Comparison of ENCODE assay signal across 1 cellular context in genomic region chr12:131434208-131435125, GRCh38.
TF ChIP-seq lines count a peak whose summit lies in the region.

No MANE protein-coding gene starts in this region.

TF ChIP-seq in K562, 482 proteins besides CTCF, POLR2A, EP300 and RAD21 (continued from another document and continues in another):
- no peak for TF ChIP-seq VEZF1 (CRISPR knock-in tag; IDR thresholded peaks at IDR 0.05)
- TF ChIP-seq THAP12 (CRISPR knock-in tag; IDR thresholded peaks at IDR 0.05) = no peak
- TF ChIP-seq MTF1 (CRISPR knock-in tag; IDR thresholded peaks at IDR 0.05; ENCODE audit: borderline replicate concordance) = no peak
- peak; percentile 75 for TF ChIP-seq PKNOX1 (IDR thresholded peaks at IDR 0.05)
- no peak for TF ChIP-seq SNRNP70 (optimal IDR thresholded peaks at IDR 0.05; ENCODE audit: low read depth, low read length)
- no peak for TF ChIP-seq ATF1 (CRISPR knock-in tag; IDR thresholded peaks at IDR 0.05)
- TF ChIP-seq ATF1 (tag; IDR thresholded peaks at IDR 0.05) = peak; percentile 68
- no peak for TF ChIP-seq STAG1 (CRISPR knock-in tag; IDR thresholded peaks at IDR 0.05; ENCODE audit: borderline replicate concordance)
- 0 out of 2 replicates have a peak, but pooled peaks have one; percentile 25 for TF ChIP-seq STAT5A (IDR thresholded peaks at IDR 0.05; ENCODE audit: borderline replicate concordance, low read length)
- no peak for TF ChIP-seq CEBPB (tag; IDR thresholded peaks at IDR 0.05)
- TF ChIP-seq NFRKB (IDR thresholded peaks at IDR 0.05; ENCODE audit: low read depth) = no peak
- TF ChIP-seq ETV5 (CRISPR knock-in tag; IDR thresholded peaks at IDR 0.05; ENCODE audit: low read depth) = peak; percentile 41
- TF ChIP-seq ZNF766 (CRISPR knock-in tag; conservative IDR thresholded peaks at IDR 0.05) = 0 out of 2 replicates have a peak, but pooled peaks have one; percentile 54
- no peak for TF ChIP-seq RBM25 (IDR thresholded peaks at IDR 0.05; ENCODE audit: low read depth, low read length, severe bottlenecking)
- TF ChIP-seq RBM22 (IDR thresholded peaks at IDR 0.05; ENCODE audit: low read depth, low read length, poor library complexity, severe bottlenecking) = no peak
- no peak for TF ChIP-seq GTF2E2 (tag; IDR thresholded peaks at IDR 0.05)
- TF ChIP-seq ZNF134 (CRISPR knock-in tag; conservative IDR thresholded peaks at IDR 0.05) = no peak
- TF ChIP-seq HBP1 (CRISPR knock-in tag; IDR thresholded peaks at IDR 0.05) = no peak
- TF ChIP-seq ZNF699 (CRISPR knock-in tag; IDR thresholded peaks at IDR 0.05; ENCODE audit: insufficient replicate concordance) = no peak
- peak; percentile 89 for TF ChIP-seq LEF1 (IDR thresholded peaks at IDR 0.05)
- TF ChIP-seq CREBBP (IDR thresholded peaks at IDR 0.05; ENCODE audit: low read depth, low read length) = no peak
- no peak for TF ChIP-seq NCOA4 (IDR thresholded peaks at IDR 0.05; ENCODE audit: partially characterized antibody)
- TF ChIP-seq ZBTB7A (IDR thresholded peaks at IDR 0.05; ENCODE audit: borderline replicate concordance, control insufficient read depth, low read depth, low read length) = no peak
- TF ChIP-seq HNRNPL (IDR thresholded peaks at IDR 0.05; ENCODE audit: low read depth, low read length) = no peak
- TF ChIP-seq ZNF347 (CRISPR knock-in tag; IDR thresholded peaks at IDR 0.05; ENCODE audit: low read depth) = no peak
- TF ChIP-seq FOXP4 (CRISPR knock-in tag; IDR thresholded peaks at IDR 0.05; ENCODE audit: borderline replicate concordance) = no peak
- no peak for TF ChIP-seq MEF2A (IDR thresholded peaks at IDR 0.05; ENCODE audit: control insufficient read depth, low read depth, low read length)
- no peak for TF ChIP-seq ZNF232 (CRISPR knock-in tag; IDR thresholded peaks at IDR 0.05)
- no peak for TF ChIP-seq CCAR2 (IDR thresholded peaks at IDR 0.05; ENCODE audit: low read depth, low read length)
- TF ChIP-seq MITF (IDR thresholded peaks at IDR 0.05) = no peak
- TF ChIP-seq ATF7 (IDR thresholded peaks at IDR 0.05) = peak; percentile 67
- TF ChIP-seq ZNF263 (CRISPR knock-in tag; IDR thresholded peaks at IDR 0.05; ENCODE audit: borderline replicate concordance) = no peak
- 0 out of 2 replicates have a peak, but pooled peaks have one; percentile 19 for TF ChIP-seq GABPB1 (CRISPR knock-in tag; IDR thresholded peaks at IDR 0.05)
- TF ChIP-seq SAP30 (IDR thresholded peaks at IDR 0.05; ENCODE audit: borderline replicate concordance, insufficient read depth, low read depth, low read length, poor library complexity, severe bottlenecking) = no peak
- no peak for TF ChIP-seq ZNF764 (CRISPR knock-in tag; IDR thresholded peaks at IDR 0.05; ENCODE audit: low read depth)
- no peak for TF ChIP-seq ESRRB (CRISPR knock-in tag; IDR thresholded peaks at IDR 0.05; ENCODE audit: borderline replicate concordance)
- TF ChIP-seq RBM39 (optimal IDR thresholded peaks at IDR 0.05; ENCODE audit: low read depth, low read length) = no peak
- TF ChIP-seq ZMIZ1 (IDR thresholded peaks at IDR 0.05; ENCODE audit: low read depth in 2 of 2, low read length in 2 of 2) = peak in 1 of 2 experiments; percentile 22; a peak in 1 of 4 replicates
- peak; percentile 66 for TF ChIP-seq GATA2 (CRISPR knock-in tag; IDR thresholded peaks at IDR 0.05)
- no peak for TF ChIP-seq PRPF4 (IDR thresholded peaks at IDR 0.05; ENCODE audit: insufficient read depth, low read depth, low read length, poor library complexity, severe bottlenecking)
- TF ChIP-seq HDAC6 (IDR thresholded peaks at IDR 0.05; ENCODE audit: low read depth, low read length) = no peak
- peak; percentile 93; the same call in 1 of the 2 replicates for TF ChIP-seq IRF2 (CRISPR knock-in tag; IDR thresholded peaks at IDR 0.05)
- no peak for TF ChIP-seq TRIM28 (IDR thresholded peaks at IDR 0.05)
- TF ChIP-seq PTTG1 (tag; IDR thresholded peaks at IDR 0.05; ENCODE audit: low read depth) = no peak
- no peak for TF ChIP-seq BRF2 (IDR thresholded peaks at IDR 0.05; ENCODE audit: borderline replicate concordance, insufficient read depth, insufficient read length)
- no peak for TF ChIP-seq SP2 (IDR thresholded peaks at IDR 0.05; ENCODE audit: extremely low read depth, low read depth, low read length, poor library complexity, severe bottlenecking)
- no peak for TF ChIP-seq CLOCK (CRISPR knock-in tag; IDR thresholded peaks at IDR 0.05; ENCODE audit: borderline replicate concordance)
- peak; percentile 18 for TF ChIP-seq RBBP5 (IDR thresholded peaks at IDR 0.05; ENCODE audit: borderline replicate concordance, insufficient read depth, low read length, poor library complexity, severe bottlenecking)
- no peak for TF ChIP-seq BMI1 (IDR thresholded peaks at IDR 0.05; ENCODE audit: low read length)
- TF ChIP-seq DPF2 (IDR thresholded peaks at IDR 0.05) = peak; percentile 70
